Comparison of ENCODE assay signal across 12 cellular contexts in the genomic region with DNA sequence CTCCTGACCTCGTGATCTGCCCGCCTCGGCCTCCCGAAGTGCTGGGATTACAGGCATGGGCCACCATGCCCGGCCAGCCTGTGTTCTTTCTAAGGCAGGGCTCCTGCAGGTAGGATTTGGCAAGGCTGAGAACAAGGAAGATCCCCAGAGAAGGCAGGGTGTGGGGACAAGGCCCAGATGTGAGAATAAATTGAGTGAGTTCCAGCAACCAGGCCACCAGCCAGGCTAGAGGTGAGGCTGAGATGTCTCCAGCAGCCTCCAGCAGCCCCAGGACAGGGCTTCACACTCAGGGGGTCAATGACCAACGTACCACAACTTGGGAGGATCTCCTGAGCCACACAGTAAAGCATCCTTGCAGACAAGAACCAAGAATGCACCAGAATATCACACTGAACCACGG.
"Had no signal": no experiment of that assay in that cellular context is flagged by ENCODE, and none has a peak within 500 bp of the region (broad histone marks: within the 10 kb centered on the region; RNA-seq: fewer than 3 reads in every experiment).

No MANE protein-coding gene starts in this region.

- ATAC-seq: stimulated activated naive CD8-positive, alpha-beta T cell treated with anti-CD3 and anti-CD28 coated beads, Interleukin-15, Interleukin-2, amounts not matched to agents 100 U/mL and 50 U/mL, for 24 hours had no signal

- H3K36me3 ChIP-seq: brain microvascular endothelial cell, upper lobe of left lung had no signal

- H3K4me3 ChIP-seq: upper lobe of left lung had no signal

- H3K27me3 ChIP-seq: brain microvascular endothelial cell, upper lobe of left lung had no signal

- H3K9me3 ChIP-seq: upper lobe of left lung had no signal

- DNase-seq: activated CD4-positive, alpha-beta T cell treated with anti-CD3 and anti-CD28 coated beads for 36 hours; activated CD4-positive, alpha-beta T cell treated with anti-CD3 and anti-CD28 coated beads, Interleukin-2, amount 50 U/mL, for 48 hours; activated effector memory CD4-positive, alpha-beta T cell treated with Interleukin-2 at 50 U/mL for 16 hours; activated naive CD4-positive, alpha-beta T cell treated with anti-CD3 and anti-CD28 coated beads, Interleukin-2, amount 10 ng/mL, durations not matched to agents 7 days and 5 days; brain microvascular endothelial cell; effector memory CD4-positive, alpha-beta T cell; midbrain; posterior cingulate gyrus; retina; stimulated activated CD4-positive, alpha-beta T cell treated with anti-CD3 and anti-CD28 coated beads, Interleukin-2, amount 100 ng/mL, for 24 hours; stimulated activated naive CD8-positive, alpha-beta T cell treated with anti-CD3 and anti-CD28 coated beads, Interleukin-15, Interleukin-2, amounts not matched to agents 100 U/mL and 50 U/mL, for 24 hours had no signal

- H3K27ac ChIP-seq: brain microvascular endothelial cell, upper lobe of left lung had no signal
